Comparison of ENCODE assay signal across 8 cellular contexts in the genomic region with DNA sequence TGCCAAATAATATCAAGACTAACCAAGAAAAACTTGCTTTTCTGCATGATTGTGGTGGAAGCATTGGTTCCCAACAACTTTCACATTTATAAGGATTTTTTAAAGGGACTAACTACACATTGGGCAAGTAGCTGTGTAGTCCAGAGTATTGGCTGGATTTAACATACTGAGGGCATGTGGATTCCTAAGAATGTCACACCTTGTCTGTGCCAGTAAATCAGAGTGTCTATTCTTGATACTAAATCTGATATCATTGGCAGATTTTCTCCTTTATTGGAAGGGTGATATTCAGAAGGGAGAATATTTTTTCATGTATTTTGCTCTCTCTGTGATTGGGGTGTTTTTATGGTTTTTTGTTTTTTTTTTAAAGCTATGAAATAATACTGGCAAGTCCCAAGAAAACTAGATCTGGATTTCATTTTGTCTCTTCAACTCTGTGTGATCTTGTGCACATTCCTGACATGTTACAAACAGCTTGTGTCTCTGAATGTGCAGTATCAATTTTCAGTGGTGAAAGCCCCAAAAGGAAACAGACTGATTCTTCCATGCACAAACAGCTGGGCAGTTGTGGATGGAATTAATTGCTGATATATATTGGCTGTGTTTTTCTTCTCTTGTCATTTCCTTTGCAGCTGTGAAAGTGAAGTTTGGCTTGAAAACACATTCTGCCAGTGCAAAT.
DNase-seq lines count a peak whose midpoint lies in the region; ATAC-seq and TF ChIP-seq lines count a peak whose summit lies in the region.

No MANE protein-coding gene starts in this region.

- H3K27me3 ChIP-seq in psoas muscle (ENCODE audit: insufficient read depth in 3 of 3, low read length in 2 of 3) = no peaks in the 10 kb centered on the region

- DNase-seq in Daoy (ENCODE audit: low read depth) = peak; percentile 63
- DNase-seq in RWPE1 (ENCODE audit: low spot score) = peak; percentile 45
- DNase-seq in epithelial cell of esophagus (ENCODE audit: low read depth) = peak; percentile 52
- no peak for DNase-seq in psoas muscle
- DNase-seq in NCI-H226 = no peak
- DNase-seq in NCI-H1694 treated with DMSO at 0.1 percent for 48 hours (lab: John Stamatoyannopoulos, UW) = no peak
- no peak for DNase-seq in GM20000 (ENCODE audit: low spot score)

- CTCF ChIA-PET in RWPE1 (lab: Yijun Ruan, JAX) = interaction anchor here (0.5 to 0.7 kb wide), 3 partner anchors 31 to 178 kb away, joined by 3 to 4 read pairs (median 3); no protein-coding TSS in a partner anchor

- peaks cover 52% of the 10 kb centered on the region for H3K4me1 ChIP-seq in psoas muscle

- H3K27ac ChIP-seq in RWPE1 = no peak overlapping the region
- peak overlapping the region; percentile 54 for H3K27ac ChIP-seq in psoas muscle

- intact Hi-C loops in psoas muscle (cut with DNase I) = loop anchor here in 1 of 2 donors (5.0 kb wide), 1 partner anchor 68 kb away; a partner anchor contains a TSS

- no peaks in the 10 kb centered on the region for H3K36me3 ChIP-seq in psoas muscle (ENCODE audit: insufficient read depth in 1 of 2, low read depth in 1 of 2)

- H3K4me3 ChIP-seq in epithelial cell of esophagus (ENCODE audit: low read length) (no peak overlapping the region), psoas muscle (peak overlapping the region; percentile 23)

- no peak for TF ChIP-seq CTCF in RWPE1 (conservative IDR thresholded peaks at IDR 0.05; ENCODE audit: low read depth)
- TF ChIP-seq CTCF in epithelial cell of esophagus (IDR thresholded peaks at IDR 0.05; ENCODE audit: insufficient read depth, low read depth, low read length, missing control alignments) = no peak
- no peak for TF ChIP-seq CTCF in psoas muscle (IDR thresholded peaks at IDR 0.05)
- TF ChIP-seq CTCF in GM20000 (IDR thresholded peaks at IDR 0.05; ENCODE audit: extremely low read depth, missing control alignments) = no peak

- ATAC-seq in psoas muscle (peak; percentile 51 to 73 (median 71)), GM21526 (IDR thresholded peaks at IDR 0.05; ENCODE audit: low FRiP score, unreplicated experiment) (no peak)

- POLR2A ChIA-PET in RWPE1 (lab: Yijun Ruan, JAX; ENCODE audit: low non-redundant PET) = no interaction called here

- no peaks in the 10 kb centered on the region for H3K9me3 ChIP-seq in psoas muscle

Comparison
In these comparisons a context has a peak if more than half of its experiments do, and no peak if none do; other contexts are left out.
1. DNase-seq: peak in Daoy (single experiment), RWPE1 (single experiment) and epithelial cell of esophagus (single experiment); none in psoas muscle (0 of 2), NCI-H226 (single experiment), NCI-H1694 treated with DMSO at 0.1 percent for 48 hours (single experiment) and GM20000 (single experiment).